7 cellular contexts compared by ENCODE assay signal in the genomic region with DNA sequence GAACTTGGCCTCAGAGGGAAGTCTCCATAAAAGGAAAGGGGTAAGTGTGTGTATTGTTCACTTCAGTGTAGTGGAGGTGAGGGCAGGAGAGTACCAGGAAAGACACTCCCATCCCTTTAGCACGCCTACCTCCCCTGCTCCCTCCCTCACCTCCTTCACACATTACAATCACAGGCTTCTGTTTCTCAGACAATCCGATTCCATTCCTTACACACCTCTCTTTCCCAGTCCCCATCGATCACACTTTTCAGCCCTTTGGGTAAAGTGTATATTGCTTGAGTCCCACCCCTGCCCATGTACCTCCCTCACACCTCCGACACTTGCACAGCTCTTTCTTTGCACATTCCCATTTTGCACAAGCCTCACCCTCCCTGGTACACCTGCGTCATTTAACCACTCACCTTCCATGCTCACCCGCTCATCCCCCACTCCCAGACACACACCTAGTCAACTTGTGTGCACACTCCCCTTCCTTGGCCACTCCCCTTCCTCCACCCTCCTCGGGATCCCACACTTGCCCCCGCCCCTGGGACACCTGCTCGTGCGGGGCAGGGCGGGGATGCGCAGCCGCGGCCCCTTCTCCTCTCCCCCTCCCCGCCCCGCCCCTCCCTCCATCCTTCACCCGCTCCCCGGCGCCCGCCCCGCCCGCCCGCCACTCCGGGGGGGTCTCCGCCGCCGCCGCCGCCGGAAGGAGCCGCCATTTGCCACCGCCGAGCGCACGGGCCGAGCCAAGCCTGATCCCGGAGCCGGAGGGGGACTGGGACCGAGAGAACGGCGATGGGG. TPM values are rescaled to one million over a fixed set of nuclear protein-coding genes. Genes with fewer than 3 reads are reported as not detected.
A peak's percentile ranks its signal among the peaks of the same experiment; 100 is the strongest.
DNase-seq lines count a peak whose midpoint lies in the region; ATAC-seq lines count a peak whose summit lies in the region.

A gene with protein sequence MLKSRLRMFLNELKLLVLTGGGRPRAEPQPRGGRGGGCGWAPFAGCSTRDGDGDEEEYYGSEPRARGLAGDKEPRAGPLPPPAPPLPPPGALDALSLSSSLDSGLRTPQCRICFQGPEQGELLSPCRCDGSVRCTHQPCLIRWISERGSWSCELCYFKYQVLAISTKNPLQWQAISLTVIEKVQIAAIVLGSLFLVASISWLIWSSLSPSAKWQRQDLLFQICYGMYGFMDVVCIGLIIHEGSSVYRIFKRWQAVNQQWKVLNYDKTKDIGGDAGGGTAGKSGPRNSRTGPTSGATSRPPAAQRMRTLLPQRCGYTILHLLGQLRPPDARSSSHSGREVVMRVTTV (plus strand): TSS at position 693 of the 783 bp plus-strand sequence. CDS start 426 bp downstream, outside the sequence.

- DNase-seq in NCI-H524 treated with DMSO at 0.1 percent for 48 hours (lab: John Stamatoyannopoulos, UW) (peak; percentile 24), mesenteric fat pad (ENCODE audit: low spot score) (no peak)
- peak; percentile 81 to 85 for DNase-seq in activated CD4-positive, alpha-beta T cell treated with anti-CD3 and anti-CD28 coated beads, Interleukin-2, amount 50 U/mL, for 4 hours
- DNase-seq in stimulated activated CD8-positive, alpha-beta memory T cell treated with anti-CD3 and anti-CD28 coated beads, Interleukin-2, amount 100 ng/mL, for 1 hour (ENCODE audit: low read depth in 2 of 2): peak; percentile 49 to 72

- H3K9ac ChIP-seq in duodenal mucosa (ENCODE audit: low read depth in 1 of 2, low read length in 2 of 2): peak within 1 kb of the TSS; percentile 61 to 62

- H3K9me3 ChIP-seq in duodenal mucosa (ENCODE audit: control insufficient read depth in 1 of 2, low read length in 2 of 2): no peaks in the 10 kb centered on the region

- no peaks in the 10 kb centered on the region for H3K27me3 ChIP-seq in duodenal mucosa (ENCODE audit: control insufficient read depth in 1 of 2, insufficient read depth in 2 of 2, low read length in 2 of 2)

- H3K4me3 ChIP-seq in duodenal mucosa (ENCODE audit: low read depth in 1 of 2, low read length in 2 of 2): peak within 1 kb of the TSS; percentile 67 to 70

- peaks cover 0 to 20% of the 10 kb centered on the region in 2 donors for H3K36me3 ChIP-seq in duodenal mucosa (ENCODE audit: control insufficient read depth in 1 of 2, insufficient read depth in 2 of 2, low read length in 2 of 2)

- peak within 1 kb of the TSS; percentile 37 for H3K27ac ChIP-seq in duodenal mucosa (ENCODE audit: low read depth, low read length)

- peaks cover 41 to 46% of the 10 kb centered on the region in 2 donors for H3K4me1 ChIP-seq in duodenal mucosa (ENCODE audit: control insufficient read depth in 1 of 2, insufficient read depth in 2 of 2, low read length in 2 of 2)

- peak; percentile 24 for ATAC-seq in GM18861 (IDR thresholded peaks at IDR 0.05; ENCODE audit: unreplicated experiment)
- ATAC-seq in HG03108 (IDR thresholded peaks at IDR 0.05; ENCODE audit: unreplicated experiment): peak; percentile 35

RNA-seq across cellular contexts. Expression of the gene that starts here (rescaled TPM):
- 11.3 TPM for total RNA-seq in mesenteric fat pad
